Comparison of ENCODE assay signal across 2 cellular contexts in genomic region chr18:3816601-3817363, GRCh38.
A peak's percentile ranks its signal among the peaks of the same experiment; 100 is the strongest.
TF ChIP-seq lines count a peak whose summit lies in the region.

No MANE protein-coding gene starts in this region.

TF ChIP-seq in IMR-90, 13 proteins besides CTCF, POLR2A, EP300 and RAD21:
- TF ChIP-seq MAZ (IDR thresholded peaks at IDR 0.05; ENCODE audit: borderline replicate concordance, low read depth, low read length), result no peak
- no peak for TF ChIP-seq RFX5 (IDR thresholded peaks at IDR 0.05; ENCODE audit: low read depth, low read length)
- TF ChIP-seq NFE2L2 (IDR thresholded peaks at IDR 0.05; ENCODE audit: low read depth, low read length), result no peak
- peak; percentile 98 for TF ChIP-seq CEBPB (IDR thresholded peaks at IDR 0.05; ENCODE audit: low read depth, low read length)
- TF ChIP-seq MAFK (IDR thresholded peaks at IDR 0.05; ENCODE audit: low read depth, low read length), result no peak
- no peak for TF ChIP-seq SMC3 (IDR thresholded peaks at IDR 0.05; ENCODE audit: low read depth, low read length)
- peak; percentile 60 for TF ChIP-seq BHLHE40 (IDR thresholded peaks at IDR 0.05; ENCODE audit: low read depth, low read length)
- peak; percentile 89 for TF ChIP-seq FOS (IDR thresholded peaks at IDR 0.05; ENCODE audit: low read depth, low read length)
- no peak for TF ChIP-seq CHD1 (IDR thresholded peaks at IDR 0.05; ENCODE audit: low read depth, low read length)

TF ChIP-seq in HepG2, 621 proteins besides CTCF, POLR2A, EP300 and RAD21:
- TF ChIP-seq ZBTB21 (CRISPR knock-in tag; IDR thresholded peaks at IDR 0.05), result peak; percentile 83
- no peak for TF ChIP-seq ZBTB39 (CRISPR knock-in tag; IDR thresholded peaks at IDR 0.05)
- TF ChIP-seq ATF7 (IDR thresholded peaks at IDR 0.05), result 0 out of 2 replicates have a peak, but pooled peaks have one; percentile 9
- no peak for TF ChIP-seq ATF7 (CRISPR knock-in tag; IDR thresholded peaks at IDR 0.05)
- TF ChIP-seq TBL1XR1 (IDR thresholded peaks at IDR 0.05; ENCODE audit: borderline replicate concordance, low read length, partially characterized antibody), result no peak
- TF ChIP-seq CEBPB (IDR thresholded peaks at IDR 0.05; ENCODE audit: borderline replicate concordance, low read depth, low read length), result peak; percentile 60
- peak in 1 of 2 experiments; percentile 93; a peak in 2 of 4 replicates for TF ChIP-seq ATF4 (CRISPR knock-in tag; IDR thresholded peaks at IDR 0.05)
- TF ChIP-seq MAX (IDR thresholded peaks at IDR 0.05), result no peak
- peak; percentile 42; the same call in 1 of the 2 replicates for TF ChIP-seq CREB1 (IDR thresholded peaks at IDR 0.05)
- TF ChIP-seq CREB1 (CRISPR knock-in tag; IDR thresholded peaks at IDR 0.05), result peak; percentile 31; the same call in 1 of the 2 replicates
- peak; percentile 79; the same call in 1 of the 2 replicates for TF ChIP-seq FOSL2 (CRISPR knock-in tag; IDR thresholded peaks at IDR 0.05)
- TF ChIP-seq ELF3 (CRISPR knock-in tag; IDR thresholded peaks at IDR 0.05), result no peak
TF ChIP-seq in HepG2: peak in this region for 6.
